ENCODE assay signal across 8 cellular contexts in the genomic region with DNA sequence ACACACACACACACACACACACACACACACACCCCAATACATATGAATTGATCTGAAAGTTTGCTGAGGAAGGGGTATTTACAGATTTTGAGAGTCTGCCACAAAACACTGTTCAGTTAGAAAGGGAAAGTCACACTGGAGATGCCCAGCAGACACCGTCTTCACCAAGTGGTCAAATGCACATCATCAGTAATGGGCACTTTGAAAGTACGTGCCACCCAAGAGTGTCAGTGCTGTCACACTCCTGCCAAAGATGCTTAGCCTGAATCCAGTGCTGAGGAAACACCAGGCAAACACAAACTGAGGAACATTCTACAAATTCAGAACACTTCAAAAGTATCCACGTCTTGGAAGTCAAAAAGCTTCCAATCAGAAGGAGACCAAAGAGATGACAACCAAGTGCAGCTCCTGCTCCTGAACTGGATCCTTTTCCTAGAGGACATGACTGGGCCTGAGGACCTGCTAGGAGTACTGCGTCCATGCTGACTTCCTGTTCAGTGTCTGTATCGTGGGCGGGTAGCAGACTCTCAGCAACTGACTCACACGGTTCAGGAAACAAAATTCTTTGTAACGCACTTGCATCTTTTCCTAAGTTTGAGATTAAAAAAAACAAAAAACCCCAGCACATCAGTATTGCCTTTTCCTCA. TPM values are rescaled to one million over a fixed set of nuclear protein-coding genes. Genes with fewer than 3 reads are reported as not detected.
DNase-seq lines count a peak whose midpoint lies in the region; ATAC-seq and TF ChIP-seq lines count a peak whose summit lies in the region.

No MANE protein-coding gene starts in this region.

- peaks cover 13% of the 10 kb centered on the region for H3K4me1 Mint-ChIP-seq in activated CD8-positive, alpha-beta T cell treated with anti-CD3 and anti-CD28 coated beads for 36 hours (ENCODE audit: low read depth)

- H3K4me3 ChIP-seq in fibroblast of pulmonary artery (replicated peaks; ENCODE audit: low read depth, low read length), result no peak overlapping the region

- no peaks in the 10 kb centered on the region for H3K27me3 Mint-ChIP-seq in activated CD8-positive, alpha-beta T cell treated with anti-CD3 and anti-CD28 coated beads for 36 hours

- CTCF ChIA-PET in activated CD8-positive, alpha-beta T cell treated with anti-CD3 and anti-CD28 coated beads for 36 hours (lab: Charles Lee), result interaction anchor here (1.5 to 1.6 kb wide), 2 partner anchors 12 to 13 kb away, joined by 3 read pairs; no protein-coding TSS in a partner anchor

- peak; percentile 75 for ATAC-seq in activated CD8-positive, alpha-beta T cell treated with anti-CD3 and anti-CD28 coated beads for 36 hours
- ATAC-seq in HG02885 (IDR thresholded peaks at IDR 0.05; ENCODE audit: poor library complexity, unreplicated experiment) (no peak), HG03139 (IDR thresholded peaks at IDR 0.05; ENCODE audit: unreplicated experiment) (no peak)

- intact Hi-C loops in activated CD8-positive, alpha-beta T cell treated with anti-CD3 and anti-CD28 coated beads for 36 hours (cut with micrococcal nuclease), result no loop called here

- POLR2A ChIA-PET in activated CD8-positive, alpha-beta T cell treated with anti-CD3 and anti-CD28 coated beads for 36 hours (lab: Charles Lee), result interaction anchor here (2.5 kb wide), 1 partner anchor 10 kb away, joined by 10 read pairs; no protein-coding TSS in a partner anchor

- no peak for TF ChIP-seq CTCF in activated CD8-positive, alpha-beta T cell treated with anti-CD3 and anti-CD28 coated beads for 36 hours (IDR thresholded peaks at IDR 0.05)
- no peak for TF ChIP-seq CTCF in fibroblast of pulmonary artery (IDR thresholded peaks at IDR 0.05; ENCODE audit: low read length, missing control alignments)

- H3K9me3 Mint-ChIP-seq in activated CD8-positive, alpha-beta T cell treated with anti-CD3 and anti-CD28 coated beads for 36 hours, result no peaks in the 10 kb centered on the region

- H3K36me3 Mint-ChIP-seq in activated CD8-positive, alpha-beta T cell treated with anti-CD3 and anti-CD28 coated beads for 36 hours (ENCODE audit: low read depth), result peaks cover 33% of the 10 kb centered on the region

- H3K4me3 Mint-ChIP-seq in activated CD8-positive, alpha-beta T cell treated with anti-CD3 and anti-CD28 coated beads for 36 hours, result no peak overlapping the region

- H3K27ac Mint-ChIP-seq in activated CD8-positive, alpha-beta T cell treated with anti-CD3 and anti-CD28 coated beads for 36 hours, result peak overlapping the region; percentile 87

- DNase-seq in HCEC 1CT (peak; percentile 8), fibroblast of pulmonary artery (ENCODE audit: low read depth) (peak; percentile 82), NCI-H345 treated with DMSO at 0.1 percent for 48 hours (lab: John Stamatoyannopoulos, UW; ENCODE audit: unreplicated experiment) (no peak), SK-N-DZ (ENCODE audit: low spot score) (no peak)
- DNase-seq in activated CD8-positive, alpha-beta T cell treated with anti-CD3 and anti-CD28 coated beads for 36 hours, result peak; percentile 45
- peak; percentile 32 for DNase-seq in stimulated activated CD4-positive, alpha-beta T cell treated with anti-CD3 and anti-CD28 coated beads, Interleukin-12 subunit alpha, Interleukin-12 subunit beta, amount 100 ng/mL, for 4 hours

RNA-seq across cellular contexts. Expression of gene PSMC1, which starts 18.6 kb away (rescaled TPM):
- total RNA-seq in activated CD8-positive, alpha-beta T cell treated with anti-CD3 and anti-CD28 coated beads for 36 hours, result 100 to 1,000 TPM; 101 to 105 TPM
- polyA plus RNA-seq in SK-N-DZ (2014; cell fraction: cytosol; rRNA removed), result 163 and 174 TPM in 2 replicates
- 60.4 and 86.3 TPM in 2 replicates for polyA plus RNA-seq in SK-N-DZ (2014; cell fraction: nucleus; rRNA removed)

RNA-seq across cellular contexts. Expression of gene NRDE2, which starts 56.8 kb away (rescaled TPM):
- total RNA-seq in activated CD8-positive, alpha-beta T cell treated with anti-CD3 and anti-CD28 coated beads for 36 hours, result 10 to 100 TPM; 19.2 to 21.0 TPM
- polyA plus RNA-seq in SK-N-DZ (2014; cell fraction: cytosol; rRNA removed), result 3.9 and 5.4 TPM in 2 replicates
- polyA plus RNA-seq in SK-N-DZ (2014; cell fraction: nucleus; rRNA removed), result 7.1 and 7.6 TPM in 2 replicates

Comparison
In these comparisons a context has a peak if more than half of its experiments do, and no peak if none do; other contexts are left out.
1. DNase-seq: peak in HCEC 1CT (single experiment), activated CD8-positive, alpha-beta T cell treated with anti-CD3 and anti-CD28 coated beads for 36 hours (single experiment), fibroblast of pulmonary artery (single experiment) and stimulated activated CD4-positive, alpha-beta T cell treated with anti-CD3 and anti-CD28 coated beads, Interleukin-12 subunit alpha, Interleukin-12 subunit beta, amount 100 ng/mL, for 4 hours (single experiment); none in NCI-H345 treated with DMSO at 0.1 percent for 48 hours (single experiment) and SK-N-DZ (single experiment).